8 cellular contexts compared by ENCODE assay signal in the genomic region with DNA sequence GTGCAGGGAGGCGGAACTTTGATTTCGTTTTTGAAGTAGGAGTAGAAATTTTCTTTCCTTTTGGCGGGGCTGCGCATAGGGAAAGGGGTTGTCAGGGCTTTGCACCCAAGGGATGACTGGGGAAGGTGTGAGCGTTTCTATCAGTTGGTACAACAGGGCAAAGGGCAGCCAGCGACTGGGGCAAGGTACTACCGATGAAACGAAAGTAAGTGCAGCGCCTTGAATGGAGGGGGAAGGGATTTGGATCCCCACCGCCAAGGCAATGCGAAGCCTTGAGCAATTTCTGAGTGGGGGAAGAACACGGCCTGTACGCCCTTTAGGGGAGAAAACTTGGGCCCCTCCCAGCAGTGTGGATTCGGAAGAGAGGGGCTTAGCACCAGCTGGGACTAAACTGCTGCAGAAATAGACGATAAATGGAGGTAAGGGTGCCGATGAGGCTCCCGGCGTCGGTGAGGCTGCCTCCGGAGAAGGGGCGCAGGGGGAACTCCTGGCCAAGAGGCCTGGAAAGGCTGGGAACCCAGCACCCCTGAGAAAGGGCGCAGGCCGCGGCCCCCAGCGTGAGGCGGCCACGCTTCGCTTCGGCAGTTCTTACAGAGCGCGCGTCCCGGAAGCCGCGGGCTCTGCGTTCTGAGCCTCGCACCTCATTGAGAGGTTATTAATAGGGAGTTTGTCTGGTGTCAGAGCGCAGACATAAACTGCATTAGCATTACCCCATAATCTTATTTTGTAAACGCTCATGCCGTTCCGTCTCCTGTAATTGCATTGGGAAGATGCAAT. TPM values are rescaled to one million over a fixed set of nuclear protein-coding genes. Genes with fewer than 3 reads are reported as not detected.
A peak's percentile ranks its signal among the peaks of the same experiment; 100 is the strongest.
DNase-seq lines count a peak whose midpoint lies in the region; ATAC-seq and TF ChIP-seq lines count a peak whose summit lies in the region.

No MANE protein-coding gene starts in this region.

- no TSS peak for BruUV-seq in A673 (replicated peaks; lab: Mats Ljungman, UMichigan)

- peaks cover 26% of the 10 kb centered on the region for H3K27me3 Mint-ChIP-seq in activated naive CD4-positive, alpha-beta T cell treated with anti-CD3 and anti-CD28 coated beads, Interleukin-2, amount 50 U/mL, for 24 hours

- H3K9ac ChIP-seq in stomach smooth muscle (ENCODE audit: low read length in 2 of 2) = peak overlapping the region; percentile 51 to 68

- peak; percentile 61 for ATAC-seq in HG02759 (IDR thresholded peaks at IDR 0.05; ENCODE audit: unreplicated experiment)
- ATAC-seq in left colon = peak; percentile 90

- H3K9me3 Mint-ChIP-seq in activated naive CD4-positive, alpha-beta T cell treated with anti-CD3 and anti-CD28 coated beads, Interleukin-2, amount 50 U/mL, for 24 hours = no peaks in the 10 kb centered on the region

- POLR2A ChIA-PET in A673 (lab: Charles Lee; ENCODE audit: low non-redundant PET) = no interaction called here

- peak overlapping the region; percentile 97 for H3K4me3 Mint-ChIP-seq in activated naive CD4-positive, alpha-beta T cell treated with anti-CD3 and anti-CD28 coated beads, Interleukin-2, amount 50 U/mL, for 24 hours

- no peaks in the 10 kb centered on the region for H3K9me3 ChIP-seq in A673 (ENCODE audit: low read depth, low read length, poor library complexity, severe bottlenecking)
- H3K9me3 ChIP-seq in stomach smooth muscle (ENCODE audit: control insufficient read depth in 2 of 2, low read length in 2 of 2) = no peaks in the 10 kb centered on the region

- H3K4me1 ChIP-seq in A673 (ENCODE audit: insufficient read depth, low read length, poor library complexity, severe bottlenecking) (no peaks in the 10 kb centered on the region), stomach smooth muscle (ENCODE audit: control insufficient read depth, insufficient read depth, low read length) (peaks cover 24% of the 10 kb centered on the region)

- CTCF ChIA-PET in A673 (lab: Charles Lee) = no interaction called here

- H3K27ac ChIP-seq in A673 (ENCODE audit: low read depth, low read length, poor library complexity, severe bottlenecking) = no peak overlapping the region
- H3K27ac ChIP-seq in stomach smooth muscle (ENCODE audit: low read length) = no peak overlapping the region

- H3K36me3 ChIP-seq in A673 (ENCODE audit: insufficient read depth, low read length, poor library complexity, severe bottlenecking) = no peaks in the 10 kb centered on the region
- H3K36me3 ChIP-seq in stomach smooth muscle (ENCODE audit: control insufficient read depth in 2 of 2, insufficient read depth in 2 of 2, low read length in 2 of 2) = no peaks in the 10 kb centered on the region

- peak overlapping the region; percentile 69 for H3K27ac Mint-ChIP-seq in activated naive CD4-positive, alpha-beta T cell treated with anti-CD3 and anti-CD28 coated beads, Interleukin-2, amount 50 U/mL, for 24 hours

- H3K27me3 ChIP-seq in A673 (replicated peaks; ENCODE audit: insufficient read depth, low read depth, low read length, poor library complexity) (peaks cover 61% of the 10 kb centered on the region), stomach smooth muscle (ENCODE audit: control insufficient read depth in 1 of 2, insufficient read depth in 2 of 2, low read length in 2 of 2) (peaks cover 66 to 68% of the 10 kb centered on the region in 2 donors)

- H3K4me1 Mint-ChIP-seq in activated naive CD4-positive, alpha-beta T cell treated with anti-CD3 and anti-CD28 coated beads, Interleukin-2, amount 50 U/mL, for 24 hours = peaks cover 28% of the 10 kb centered on the region

- H3K4me3 ChIP-seq in A673 (ENCODE audit: low read depth, low read length, poor library complexity, severe bottlenecking) (peak overlapping the region; percentile 27), stomach smooth muscle (ENCODE audit: low read length in 2 of 2) (peak overlapping the region; percentile 78 to 83)

- no peak for DNase-seq in A673 (ENCODE audit: low spot score)
- peak; percentile 76 to 77 for DNase-seq in left colon
- no peak for DNase-seq in NCI-H1092 treated with DMSO at 0.1 percent for 48 hours (lab: John Stamatoyannopoulos, UW)
- DNase-seq in ureter (ENCODE audit: low spot score) = no peak
- no peak for DNase-seq in HK-2 (ENCODE audit: unreplicated experiment)

- TF ChIP-seq CTCF in A673 (conservative IDR thresholded peaks at IDR 0.05; ENCODE audit: low read depth, low read length) = no peak

- no peaks in the 10 kb centered on the region for H3K36me3 Mint-ChIP-seq in activated naive CD4-positive, alpha-beta T cell treated with anti-CD3 and anti-CD28 coated beads, Interleukin-2, amount 50 U/mL, for 24 hours

- intact Hi-C loops in A673 (cut with micrococcal nuclease; ENCODE audit: unreplicated experiment) = no loop called here
- intact Hi-C loops in left colon (cut with DNase I, micrococcal nuclease) = no loop called here

RNA-seq across cellular contexts. Expression of a gene that starts 10.0 kb away (rescaled TPM):
- total RNA-seq in A673 (2021) (0.17 TPM in 1 of 2 replicates, not detected in the other), left colon (1 to 10 TPM in 1 of 2 donors, under 1 TPM in 1; 0.12 to 1.7 TPM), ureter (not detected)

RNA-seq across cellular contexts. Expression of a gene that starts 59.3 kb away (rescaled TPM):
- total RNA-seq in A673 (2021) (12.5 and 19.2 TPM in 2 replicates), left colon (10 to 100 TPM; 17.7 to 21.0 TPM), ureter (3.4 TPM)

Comparison
In these comparisons a context has a peak if more than half of its experiments do, and no peak if none do; other contexts are left out.
1. DNase-seq: peak in left colon (2 of 2); none in A673 (single experiment), NCI-H1092 treated with DMSO at 0.1 percent for 48 hours (single experiment), ureter (single experiment) and HK-2 (single experiment).